In the genomic region with DNA sequence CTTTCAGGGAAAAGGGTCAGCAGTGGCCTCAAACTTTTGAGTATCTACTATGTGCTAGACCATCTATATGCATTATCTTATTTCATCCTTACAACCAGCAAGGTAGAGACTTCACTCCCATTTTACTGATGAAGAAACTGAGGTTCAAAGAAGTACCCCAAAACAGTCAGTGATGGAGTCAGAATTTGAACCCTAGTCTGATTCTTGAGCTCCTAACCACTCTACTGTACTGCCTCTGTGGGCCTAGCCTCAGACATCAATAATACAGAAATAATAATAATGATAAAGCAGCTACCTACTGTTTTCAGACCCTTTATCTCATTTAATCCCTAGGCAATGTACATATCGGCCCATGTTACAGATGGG, we compare ENCODE assay signal across 8 cellular contexts. TPM values are rescaled to one million over a fixed set of nuclear protein-coding genes. Genes with fewer than 3 reads are reported as not detected.
DNase-seq lines count a peak whose midpoint lies in the region; ATAC-seq and TF ChIP-seq lines count a peak whose summit lies in the region.

No MANE protein-coding gene starts in this region.

- H3K9me3 ChIP-seq in A673 (ENCODE audit: low read depth, low read length, poor library complexity, severe bottlenecking): no peaks in the 10 kb centered on the region
- no peaks in the 10 kb centered on the region for H3K9me3 ChIP-seq in muscle layer of colon (ENCODE audit: low read length)

- H3K27me3 ChIP-seq in A673 (replicated peaks; ENCODE audit: insufficient read depth, low read depth, low read length, poor library complexity) (no peaks in the 10 kb centered on the region), muscle layer of colon (ENCODE audit: control insufficient read depth in 1 of 2, insufficient read depth in 2 of 2, low read length in 2 of 2) (no peaks in the 10 kb centered on the region)

- ATAC-seq in GM18498 (IDR thresholded peaks at IDR 0.05; ENCODE audit: unreplicated experiment) (no peak), HG02973 (IDR thresholded peaks at IDR 0.05; ENCODE audit: unreplicated experiment) (no peak)
- ATAC-seq in activated CD4-positive, CD25-positive, alpha-beta regulatory T cell treated with anti-CD3 and anti-CD28 coated beads, Interleukin-2, amount 50 U/mL, for 24 hours: no peak

- intact Hi-C loops in A673 (cut with micrococcal nuclease; ENCODE audit: unreplicated experiment): no loop called here

- H3K4me3 Mint-ChIP-seq in IgD-negative memory B cell (peak overlapping the region in 3 of 4 donors; percentile 43 to 86 (median 49)), brain (peak overlapping the region in 1 of 5 experiments; percentile 71)

- no TSS peak for BruUV-seq in A673 (replicated peaks; lab: Mats Ljungman, UMichigan)

- peaks cover 1% of the 10 kb centered on the region for H3K36me3 Mint-ChIP-seq in IgD-negative memory B cell
- peaks cover 12% of the 10 kb centered on the region for H3K36me3 Mint-ChIP-seq in brain

- CTCF ChIA-PET in A673 (lab: Charles Lee): no interaction called here

- POLR2A ChIA-PET in A673 (lab: Charles Lee; ENCODE audit: low non-redundant PET): no interaction called here

- H3K27ac ChIP-seq in A673 (ENCODE audit: low read depth, low read length, poor library complexity, severe bottlenecking) (peak overlapping the region; percentile 81), muscle layer of colon (ENCODE audit: low read depth, low read length) (peak overlapping the region; percentile 18)

- TF ChIP-seq CTCF in A673 (conservative IDR thresholded peaks at IDR 0.05; ENCODE audit: low read depth, low read length) (0 out of 2 replicates have a peak, but pooled peaks have one; percentile 0), brain (conservative IDR thresholded peaks at IDR 0.05) (no peak)

- H3K9ac ChIP-seq in muscle layer of colon (ENCODE audit: low read length): no peak overlapping the region

- DNase-seq in A673 (ENCODE audit: low spot score): no peak
- DNase-seq in activated effector memory CD4-positive, alpha-beta T cell treated with anti-CD3 and anti-CD28 coated beads, Interleukin-2, amount 50 U/mL, for 16 hours: no peak

- H3K9me3 Mint-ChIP-seq in IgD-negative memory B cell (no peaks in the 10 kb centered on the region), brain (peaks cover 0 to 5% (median 0%) of the 10 kb centered on the region in 5 experiments)

- peaks cover 2% of the 10 kb centered on the region for H3K27me3 Mint-ChIP-seq in IgD-negative memory B cell
- H3K27me3 Mint-ChIP-seq in brain: peaks cover 6% of the 10 kb centered on the region

- H3K4me3 ChIP-seq in A673 (ENCODE audit: low read depth, low read length, poor library complexity, severe bottlenecking): no peak overlapping the region
- H3K4me3 ChIP-seq in muscle layer of colon (ENCODE audit: low read depth in 1 of 2, low read length in 2 of 2): no peak overlapping the region

- H3K27ac Mint-ChIP-seq in IgD-negative memory B cell (peak overlapping the region; percentile 78 to 99 (median 94)), brain (peak overlapping the region in 4 of 5 experiments; percentile 45 to 92 (median 88))

- H3K4me1 ChIP-seq in A673 (ENCODE audit: insufficient read depth, low read length, poor library complexity, severe bottlenecking) (peaks cover 44% of the 10 kb centered on the region), muscle layer of colon (ENCODE audit: insufficient read depth, low read length) (peaks cover 38% of the 10 kb centered on the region)

- H3K4me1 Mint-ChIP-seq in IgD-negative memory B cell (peaks cover 44 to 58% (median 55%) of the 10 kb centered on the region in 3 donors), brain (peaks cover 45% of the 10 kb centered on the region)

- H3K36me3 ChIP-seq in A673 (ENCODE audit: insufficient read depth, low read length, poor library complexity, severe bottlenecking): peaks cover 5% of the 10 kb centered on the region
- H3K36me3 ChIP-seq in muscle layer of colon (ENCODE audit: insufficient read depth, low read length): no peaks in the 10 kb centered on the region

RNA-seq across cellular contexts. Expression of gene ADA, which starts 8.4 kb away (rescaled TPM):
- 19.3 and 27.2 TPM in 2 replicates for total RNA-seq in A673 (2021)
- polyA plus RNA-seq in IgD-negative memory B cell (10.5 TPM), brain (ENCODE audit: insufficient read depth, low read depth, low replicate concordance) (5.0 TPM)
